ENCODE assay signal across 9 cellular contexts in genomic region chr9:12350775-12351174, GRCh38.
"Had no signal": no experiment of that assay in that cellular context is flagged by ENCODE, and none has a peak within 500 bp of the region (broad histone marks: within the 10 kb centered on the region; RNA-seq: fewer than 3 reads in every experiment).

No MANE protein-coding gene starts in this region.

- H3K4me3 Mint-ChIP-seq: HFFc6, IgD-negative memory B cell had no signal

- H3K9me3 ChIP-seq: HAP-1 had no signal

- H3K36me3 ChIP-seq: HAP-1 had no signal

- H3K27ac ChIP-seq: HL-60 had no signal

- H3K36me3 Mint-ChIP-seq: IgD-negative memory B cell had no signal

- H3K27me3 Mint-ChIP-seq: IgD-negative memory B cell had no signal

- H3K4me1 Mint-ChIP-seq: IgD-negative memory B cell had no signal

- H3K27ac Mint-ChIP-seq: HFFc6, IgD-negative memory B cell had no signal

- H3K4me3 ChIP-seq: HAP-1 had no signal

- ATAC-seq: HCT116, HepG2 had no signal

- DNase-seq: GOT3, H7, HFFc6, KBM-7 had no signal
